ENCODE assay signal across 21 cellular contexts in genomic region chr9:135858491-135859185, GRCh38. TPM values are rescaled to one million over a fixed set of nuclear protein-coding genes. Genes with fewer than 3 reads are reported as not detected.
DNase-seq lines count a peak whose midpoint lies in the region; ATAC-seq and TF ChIP-seq lines count a peak whose summit lies in the region.
"Had no signal": no experiment of that assay in that cellular context is flagged by ENCODE, and none has a peak within 500 bp of the region (broad histone marks: within the 10 kb centered on the region; RNA-seq: fewer than 3 reads in every experiment).

No MANE protein-coding gene starts in this region.

- peak; percentile 76 for ATAC-seq in activated CD4-positive, alpha-beta T cell treated with anti-CD3 and anti-CD28 coated beads for 36 hours
- ATAC-seq in RWPE2 (ENCODE audit: low read depth) (peak; percentile 53), GM19023 (IDR thresholded peaks at IDR 0.05; ENCODE audit: unreplicated experiment) (no peak), HG03342 (IDR thresholded peaks at IDR 0.05; ENCODE audit: unreplicated experiment) (no peak)
- peak in 1 of 2 donors; percentile 45 for ATAC-seq in stimulated activated naive B cell treated with anti-CD40 and anti-IgM and Interleukin-4, amounts not matched to agents 10 μg/mL and 1 μg/mL and 100 μg/mL, for 72 hours (replicated peaks)
- ATAC-seq: effector memory CD8-positive, alpha-beta T cell; left lung; pancreas had no signal

- no peaks in the 10 kb centered on the region for H3K27me3 Mint-ChIP-seq in activated CD4-positive, alpha-beta T cell treated with anti-CD3 and anti-CD28 coated beads for 36 hours
- no peaks in the 10 kb centered on the region for H3K27me3 Mint-ChIP-seq in stimulated activated naive B cell treated with anti-CD40 and anti-IgM and Interleukin-4, amounts not matched to agents 10 μg/mL and 1 μg/mL and 100 μg/mL, for 72 hours
- no peaks in the 10 kb centered on the region for H3K27me3 Mint-ChIP-seq in CD4-positive, alpha-beta memory T cell
- H3K27me3 Mint-ChIP-seq: effector memory CD8-positive, alpha-beta T cell had no signal

- peaks cover 9% of the 10 kb centered on the region; the same call in 1 of the 2 replicates for H3K36me3 ChIP-seq in RWPE2 (ENCODE audit: low read depth)
- no peaks in the 10 kb centered on the region for H3K36me3 ChIP-seq in CD4-positive, alpha-beta memory T cell (ENCODE audit: insufficient read depth, low read length)
- H3K36me3 ChIP-seq: pancreas, transverse colon had no signal

- no peak overlapping the region for H3K4me3 Mint-ChIP-seq in activated CD4-positive, alpha-beta T cell treated with anti-CD3 and anti-CD28 coated beads for 36 hours
- H3K4me3 Mint-ChIP-seq in stimulated activated naive B cell treated with anti-CD40 and anti-IgM and Interleukin-4, amounts not matched to agents 10 μg/mL and 1 μg/mL and 100 μg/mL, for 72 hours: no peak overlapping the region
- no peak overlapping the region for H3K4me3 Mint-ChIP-seq in CD4-positive, alpha-beta memory T cell
- H3K4me3 Mint-ChIP-seq: activated T-helper 1 cell treated with anti-CD3 and anti-CD28 coated beads, Interleukin-12 subunit alpha, Interleukin-12 subunit beta, Interleukin-2, Interleukin-4 antibody, amounts not matched to agents 30 ng/mL and 10 ng/mL and 1 ng/mL, durations not matched to agents 14 hours and 24 hours and 36 hours; effector memory CD8-positive, alpha-beta T cell had no signal

- intact Hi-C loops in activated CD4-positive, alpha-beta T cell treated with anti-CD3 and anti-CD28 coated beads for 36 hours (cut with DNase I, micrococcal nuclease): no loop called here
- intact Hi-C loops in CD4-positive, alpha-beta memory T cell (cut with micrococcal nuclease): no loop called here

- peaks cover 7% of the 10 kb centered on the region for H3K4me1 ChIP-seq in RWPE2 (ENCODE audit: insufficient read depth, poor library complexity, severe bottlenecking)
- H3K4me1 ChIP-seq in CD4-positive, alpha-beta memory T cell (ENCODE audit: insufficient read depth, low read length): no peaks in the 10 kb centered on the region
- H3K4me1 ChIP-seq: left lung, pancreas, transverse colon had no signal

- POLR2A ChIA-PET in activated CD4-positive, alpha-beta T cell treated with anti-CD3 and anti-CD28 coated beads for 36 hours (lab: Charles Lee): interaction anchor here (0.7 kb wide), 1 partner anchor 89 kb away, joined by 3 read pairs; no protein-coding TSS in a partner anchor
- POLR2A ChIA-PET in CD4-positive, alpha-beta memory T cell (lab: Charles Lee; ENCODE audit: partially characterized antibody): no interaction called here

- peaks cover 20% of the 10 kb centered on the region for H3K4me1 Mint-ChIP-seq in activated CD4-positive, alpha-beta T cell treated with anti-CD3 and anti-CD28 coated beads for 36 hours
- H3K4me1 Mint-ChIP-seq in stimulated activated naive B cell treated with anti-CD40 and anti-IgM and Interleukin-4, amounts not matched to agents 10 μg/mL and 1 μg/mL and 100 μg/mL, for 72 hours: peaks cover 4 to 8% of the 10 kb centered on the region in 2 donors
- peaks cover 2 to 14% (median 4%) of the 10 kb centered on the region in 4 donors for H3K4me1 Mint-ChIP-seq in CD4-positive, alpha-beta memory T cell

- peaks cover 26% of the 10 kb centered on the region for H3K36me3 Mint-ChIP-seq in activated CD4-positive, alpha-beta T cell treated with anti-CD3 and anti-CD28 coated beads for 36 hours (ENCODE audit: low read depth)
- H3K36me3 Mint-ChIP-seq in stimulated activated naive B cell treated with anti-CD40 and anti-IgM and Interleukin-4, amounts not matched to agents 10 μg/mL and 1 μg/mL and 100 μg/mL, for 72 hours: peaks cover 39 to 52% of the 10 kb centered on the region in 2 donors
- peaks cover 32% of the 10 kb centered on the region in 2 donors for H3K36me3 Mint-ChIP-seq in CD4-positive, alpha-beta memory T cell

- H3K4me3 ChIP-seq in RWPE2 (ENCODE audit: severe bottlenecking) (no peak overlapping the region), fibroblast of the aortic adventitia (ENCODE audit: low read depth, low read length) (no peak overlapping the region)
- H3K4me3 ChIP-seq in CD4-positive, alpha-beta memory T cell (ENCODE audit: low read length in 2 of 2): no peak overlapping the region
- H3K4me3 ChIP-seq: left lung, pancreas, transverse colon had no signal

- no peak for TF ChIP-seq CTCF in RWPE2 (IDR thresholded peaks at IDR 0.05; ENCODE audit: poor library complexity, severe bottlenecking)
- TF ChIP-seq CTCF in fibroblast of the aortic adventitia (IDR thresholded peaks at IDR 0.05; ENCODE audit: insufficient read depth, low read length): no peak

- no peaks in the 10 kb centered on the region for H3K9me3 Mint-ChIP-seq in activated CD4-positive, alpha-beta T cell treated with anti-CD3 and anti-CD28 coated beads for 36 hours (ENCODE audit: low read depth)
- H3K9me3 Mint-ChIP-seq in stimulated activated naive B cell treated with anti-CD40 and anti-IgM and Interleukin-4, amounts not matched to agents 10 μg/mL and 1 μg/mL and 100 μg/mL, for 72 hours: no peaks in the 10 kb centered on the region
- no peaks in the 10 kb centered on the region for H3K9me3 Mint-ChIP-seq in CD4-positive, alpha-beta memory T cell
- H3K9me3 Mint-ChIP-seq: activated T-helper 1 cell treated with anti-CD3 and anti-CD28 coated beads, Interleukin-12 subunit alpha, Interleukin-12 subunit beta, Interleukin-2, Interleukin-4 antibody, amounts not matched to agents 30 ng/mL and 10 ng/mL and 1 ng/mL, durations not matched to agents 14 hours and 24 hours and 36 hours; effector memory CD8-positive, alpha-beta T cell had no signal

- H3K9me3 ChIP-seq in RWPE2 (ENCODE audit: severe bottlenecking): no peaks in the 10 kb centered on the region
- H3K9me3 ChIP-seq in CD4-positive, alpha-beta memory T cell (ENCODE audit: control insufficient read depth in 1 of 2, low read length in 2 of 2): no peaks in the 10 kb centered on the region
- H3K9me3 ChIP-seq: left lung, pancreas, transverse colon had no signal

- peak; percentile 14 for DNase-seq in activated CD4-positive, alpha-beta T cell treated with anti-CD3 and anti-CD28 coated beads for 36 hours
- no peak for DNase-seq in activated CD4-positive, alpha-beta T cell treated with anti-CD3 and anti-CD28 coated beads for 48 hours
- DNase-seq in RWPE2 (ENCODE audit: low spot score): no peak
- peak; percentile 39 for DNase-seq in fibroblast of the aortic adventitia (ENCODE audit: low read depth)
- DNase-seq in stimulated activated naive B cell treated with anti-CD40 and anti-IgM and Interleukin-4, amounts not matched to agents 10 μg/mL and 1 μg/mL and 100 μg/mL, for 72 hours: no peak
- DNase-seq in CD4-positive, alpha-beta memory T cell: no peak
- DNase-seq: amniotic stem cell; effector memory CD8-positive, alpha-beta T cell; foreskin melanocyte; left lung; NCI-H1417; pancreas; small intestine; stimulated activated CD4-positive, alpha-beta T cell treated with anti-CD3 and anti-CD28 coated beads, Interleukin-4, amount 100 ng/mL, for 4 hours; transverse colon had no signal

- no peak overlapping the region for H3K27ac ChIP-seq in RWPE2 (ENCODE audit: poor library complexity, severe bottlenecking)
- H3K27ac ChIP-seq in CD4-positive, alpha-beta memory T cell (ENCODE audit: low read depth, low read length): no peak overlapping the region
- H3K27ac ChIP-seq: 22Rv1, C4-2B, KMS-11, left lung, pancreas, transverse colon had no signal

- H3K27ac Mint-ChIP-seq in activated CD4-positive, alpha-beta T cell treated with anti-CD3 and anti-CD28 coated beads for 36 hours: peak overlapping the region; percentile 42
- H3K27ac Mint-ChIP-seq in stimulated activated naive B cell treated with anti-CD40 and anti-IgM and Interleukin-4, amounts not matched to agents 10 μg/mL and 1 μg/mL and 100 μg/mL, for 72 hours: peak overlapping the region; percentile 59
- H3K27ac Mint-ChIP-seq in CD4-positive, alpha-beta memory T cell: peak overlapping the region in 1 of 7 donors; percentile 9

- H3K27me3 ChIP-seq in RWPE2 (ENCODE audit: insufficient read depth, poor library complexity, severe bottlenecking): no peaks in the 10 kb centered on the region
- H3K27me3 ChIP-seq in CD4-positive, alpha-beta memory T cell (ENCODE audit: insufficient read depth, low read length): no peaks in the 10 kb centered on the region
- H3K27me3 ChIP-seq: left lung, pancreas, transverse colon had no signal

- CTCF ChIA-PET in activated CD4-positive, alpha-beta T cell treated with anti-CD3 and anti-CD28 coated beads for 36 hours (lab: Charles Lee): no interaction called here
- CTCF ChIA-PET in CD4-positive, alpha-beta memory T cell (lab: Charles Lee; ENCODE audit: partially characterized antibody): no interaction called here

RNA-seq across cellular contexts. Expression of gene CAMSAP1, which starts 48.7 kb away (rescaled TPM):
- total RNA-seq in activated CD4-positive, alpha-beta T cell treated with anti-CD3 and anti-CD28 coated beads for 36 hours: 10 to 100 TPM; 31.2 to 33.4 TPM
- 15.7 and 26.4 TPM in 2 replicates for total RNA-seq in fibroblast of the aortic adventitia (ENCODE audit: low replicate concordance)
- 10 to 100 TPM; 40.6 to 51.7 TPM for total RNA-seq in CD4-positive, alpha-beta memory T cell
- polyA plus RNA-seq in CD4-positive, alpha-beta memory T cell: 1 to 10 TPM in 1 of 2 donors, under 1 TPM in 1; 0.76 to 4.4 TPM

Comparison
In these comparisons a context has a peak if more than half of its experiments do, and no peak if none do; other contexts are left out.
1. DNase-seq: peak in activated CD4-positive, alpha-beta T cell treated with anti-CD3 and anti-CD28 coated beads for 36 hours (single experiment) and fibroblast of the aortic adventitia (single experiment); none in activated CD4-positive, alpha-beta T cell treated with anti-CD3 and anti-CD28 coated beads for 48 hours (single experiment), RWPE2 (single experiment), stimulated activated naive B cell treated with anti-CD40 and anti-IgM and Interleukin-4, amounts not matched to agents 10 μg/mL and 1 μg/mL and 100 μg/mL, for 72 hours (single experiment) and CD4-positive, alpha-beta memory T cell (0 of 5).
2. ATAC-seq: peak in activated CD4-positive, alpha-beta T cell treated with anti-CD3 and anti-CD28 coated beads for 36 hours (single experiment) and RWPE2 (single experiment); none in GM19023 (single experiment) and HG03342 (single experiment).